Comparison of ENCODE assay signal across 19 cellular contexts in the genomic region with DNA sequence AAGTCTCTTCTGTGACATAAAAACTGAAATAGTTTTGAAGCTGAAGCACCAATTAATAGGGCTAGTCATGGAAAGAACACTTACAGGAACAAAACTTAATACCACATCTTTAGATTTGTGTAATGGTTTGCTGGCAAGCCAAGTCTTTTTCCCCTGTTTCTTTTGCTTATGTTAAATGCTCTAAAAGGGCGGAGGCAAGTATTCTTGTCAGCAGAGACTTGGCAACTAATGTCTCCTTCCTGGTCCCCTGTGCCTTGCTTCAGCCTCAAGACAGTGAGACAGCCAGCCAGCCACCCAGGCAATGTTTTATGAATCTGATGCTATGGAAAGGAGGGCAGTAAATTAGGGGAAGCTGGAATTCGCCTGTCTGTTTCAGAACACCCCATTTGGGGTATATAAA.
"Had no signal": no experiment of that assay in that cellular context is flagged by ENCODE, and none has a peak within 500 bp of the region (broad histone marks: within the 10 kb centered on the region; RNA-seq: fewer than 3 reads in every experiment).

No MANE protein-coding gene starts in this region.

- H3K27me3 ChIP-seq: heart left ventricle, neutrophil, right lobe of liver, suprapubic skin, tibial artery had no signal

- H3K36me3 Mint-ChIP-seq: stimulated activated effector memory CD8-positive, alpha-beta T cell treated with anti-CD3 and anti-CD28 coated beads, Interleukin-12 subunit alpha, Interleukin-12 subunit beta, amount 100 ng/mL, for 72 hours had no signal

- H3K4me3 ChIP-seq: dorsolateral prefrontal cortex, heart left ventricle, psoas muscle, right lobe of liver, suprapubic skin, tibial artery had no signal

- H3K27ac Mint-ChIP-seq: naive thymus-derived CD8-positive, alpha-beta T cell; stimulated activated effector memory CD8-positive, alpha-beta T cell treated with anti-CD3 and anti-CD28 coated beads, Interleukin-12 subunit alpha, Interleukin-12 subunit beta, amount 100 ng/mL, for 72 hours had no signal

- H3K9me3 Mint-ChIP-seq: central memory CD8-positive, alpha-beta T cell; naive thymus-derived CD8-positive, alpha-beta T cell; stimulated activated effector memory CD8-positive, alpha-beta T cell treated with anti-CD3 and anti-CD28 coated beads, Interleukin-12 subunit alpha, Interleukin-12 subunit beta, amount 100 ng/mL, for 72 hours had no signal

- H3K4me1 ChIP-seq: right lobe of liver, suprapubic skin, tibial artery had no signal

- H3K4me3 Mint-ChIP-seq: central memory CD8-positive, alpha-beta T cell; naive thymus-derived CD8-positive, alpha-beta T cell; stimulated activated effector memory CD8-positive, alpha-beta T cell treated with anti-CD3 and anti-CD28 coated beads, Interleukin-12 subunit alpha, Interleukin-12 subunit beta, amount 100 ng/mL, for 72 hours had no signal

- DNase-seq: cortex of kidney; dorsolateral prefrontal cortex; effector CD8-positive, alpha-beta T cell; foreskin melanocyte; heart left ventricle; kidney glomerular epithelial cell; mesendoderm; naive thymus-derived CD8-positive, alpha-beta T cell; psoas muscle; retina; right lobe of liver; stimulated activated CD4-positive, alpha-beta T cell treated with anti-CD3 and anti-CD28 coated beads, Interleukin-4, amount 100 ng/mL, for 1 hour; stimulated activated CD8-positive, alpha-beta memory T cell treated with anti-CD3 and anti-CD28 coated beads, Interleukin-4, amount 100 ng/mL, for 48 hours; stimulated activated naive CD8-positive, alpha-beta T cell treated with anti-CD3 and anti-CD28 coated beads, Interleukin-15, Interleukin-2, amounts not matched to agents 100 U/mL and 50 U/mL, for 24 hours; tibial artery had no signal

- ATAC-seq: heart left ventricle; naive thymus-derived CD8-positive, alpha-beta T cell; stimulated activated effector memory CD8-positive, alpha-beta T cell treated with anti-CD3 and anti-CD28 coated beads, Interleukin-12 subunit alpha, Interleukin-12 subunit beta, amount 100 ng/mL, for 72 hours; stimulated activated naive CD8-positive, alpha-beta T cell treated with anti-CD3 and anti-CD28 coated beads, Interleukin-15, Interleukin-2, amounts not matched to agents 100 U/mL and 50 U/mL, for 24 hours had no signal

- H3K36me3 ChIP-seq: heart left ventricle, neutrophil, right lobe of liver had no signal

- H3K9me3 ChIP-seq: heart left ventricle, neutrophil, psoas muscle, right lobe of liver, suprapubic skin, tibial artery had no signal

- H3K27ac ChIP-seq: dorsolateral prefrontal cortex, heart left ventricle, neutrophil, right lobe of liver, suprapubic skin, tibial artery had no signal
